Comparison of ENCODE assay signal across 9 cellular contexts in the genomic region with DNA sequence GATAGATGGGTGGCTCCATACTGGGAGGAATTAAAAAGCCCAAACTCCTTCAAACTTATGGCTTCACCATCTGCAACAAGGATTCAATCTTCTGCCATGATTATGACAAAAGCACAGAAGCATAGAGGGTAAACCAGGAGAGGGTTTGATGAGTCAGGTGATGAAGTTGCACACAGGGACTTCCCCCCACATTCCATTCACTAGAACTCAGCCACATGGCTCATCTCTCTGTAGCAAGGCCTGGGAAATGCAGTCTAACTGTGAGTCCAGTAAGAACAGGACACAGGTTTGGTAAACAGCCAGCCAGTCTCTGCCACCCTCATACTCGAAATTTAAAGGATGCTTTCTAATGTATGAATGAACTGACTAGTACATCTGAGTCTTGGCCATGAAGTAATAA.
A peak's percentile ranks its signal among the peaks of the same experiment; 100 is the strongest.
DNase-seq lines count a peak whose midpoint lies in the region; ATAC-seq lines count a peak whose summit lies in the region.
"Had no signal": no experiment of that assay in that cellular context is flagged by ENCODE, and none has a peak within 500 bp of the region (broad histone marks: within the 10 kb centered on the region; RNA-seq: fewer than 3 reads in every experiment).

No MANE protein-coding gene starts in this region.

- no peaks in the 10 kb centered on the region for H3K9me3 Mint-ChIP-seq in effector memory CD8-positive, alpha-beta T cell
- H3K9me3 Mint-ChIP-seq in immature natural killer cell, result no peaks in the 10 kb centered on the region

- peaks cover 37% of the 10 kb centered on the region for H3K4me1 ChIP-seq in skeletal muscle satellite cell (ENCODE audit: control insufficient read depth, insufficient read depth, low read length)
- H3K4me1 ChIP-seq: BLaER1 had no signal

- H3K36me3 Mint-ChIP-seq in effector memory CD8-positive, alpha-beta T cell (ENCODE audit: insufficient read depth), result peaks cover 3% of the 10 kb centered on the region
- H3K36me3 Mint-ChIP-seq in immature natural killer cell, result peaks cover 4 to 11% (median 10%) of the 10 kb centered on the region in 3 donors

- H3K27me3 Mint-ChIP-seq in effector memory CD8-positive, alpha-beta T cell, result no peaks in the 10 kb centered on the region
- H3K27me3 Mint-ChIP-seq in immature natural killer cell (ENCODE audit: low read depth in 3 of 3), result no peaks in the 10 kb centered on the region

- H3K4me3 ChIP-seq in skeletal muscle satellite cell (ENCODE audit: low read length), result no peak overlapping the region
- H3K4me3 ChIP-seq: BLaER1 had no signal

- ATAC-seq in effector memory CD8-positive, alpha-beta T cell (replicated peaks), result peak; percentile 39

- no peaks in the 10 kb centered on the region for H3K9me3 ChIP-seq in skeletal muscle satellite cell (replicated peaks; ENCODE audit: low read length)
- H3K9me3 ChIP-seq: BLaER1 had no signal

- no peaks in the 10 kb centered on the region for H3K27me3 ChIP-seq in skeletal muscle satellite cell (ENCODE audit: control insufficient read depth, insufficient read depth, low read length)
- H3K27me3 ChIP-seq: BLaER1 had no signal

- peak overlapping the region; percentile 19 for H3K4me2 ChIP-seq in skeletal muscle satellite cell (ENCODE audit: low read length)
- H3K4me2 ChIP-seq: BLaER1 had no signal

- peak overlapping the region; percentile 58 for H3K9ac ChIP-seq in skeletal muscle satellite cell (ENCODE audit: low read depth, low read length)
- H3K9ac ChIP-seq: BLaER1 had no signal

- DNase-seq in SIG-M5 treated with dmso at 0.1 percent for 504 hours (lab: John Stamatoyannopoulos, UW; ENCODE audit: unreplicated experiment) (peak; percentile 7), SIG-M5 (lab: John Stamatoyannopoulos, UW) (no peak), RKO (ENCODE audit: low spot score) (peak; percentile 96), immature natural killer cell (no peak), HT-29 (ENCODE audit: low spot score) (no peak), cerebellar nuclear complex (lab: John Stamatoyannopoulos, UW) (no peak)
- no peak for DNase-seq in effector memory CD8-positive, alpha-beta T cell

- peaks cover 43 to 60% of the 10 kb centered on the region in 2 donors for H3K4me1 Mint-ChIP-seq in effector memory CD8-positive, alpha-beta T cell (ENCODE audit: low read depth in 2 of 2)
- peaks cover 9 to 23% of the 10 kb centered on the region in 2 donors for H3K4me1 Mint-ChIP-seq in immature natural killer cell

- H3K36me3 ChIP-seq in skeletal muscle satellite cell (ENCODE audit: insufficient read depth, low read length), result no peaks in the 10 kb centered on the region

- peak overlapping the region; percentile 64 to 84 for H3K27ac Mint-ChIP-seq in effector memory CD8-positive, alpha-beta T cell
- H3K27ac Mint-ChIP-seq in immature natural killer cell, result peak overlapping the region in 1 of 6 donors; percentile 59

- H3K4me3 Mint-ChIP-seq in effector memory CD8-positive, alpha-beta T cell, result no peak overlapping the region
- no peak overlapping the region for H3K4me3 Mint-ChIP-seq in immature natural killer cell

Comparison
In these comparisons a context has a peak if more than half of its experiments do, and no peak if none do; other contexts are left out.
1. DNase-seq: peak in SIG-M5 treated with dmso at 0.1 percent for 504 hours (single experiment) and RKO (single experiment); none in SIG-M5 (single experiment), effector memory CD8-positive, alpha-beta T cell (0 of 3), immature natural killer cell (0 of 3), HT-29 (single experiment) and cerebellar nuclear complex (0 of 2).